In the genomic region with DNA sequence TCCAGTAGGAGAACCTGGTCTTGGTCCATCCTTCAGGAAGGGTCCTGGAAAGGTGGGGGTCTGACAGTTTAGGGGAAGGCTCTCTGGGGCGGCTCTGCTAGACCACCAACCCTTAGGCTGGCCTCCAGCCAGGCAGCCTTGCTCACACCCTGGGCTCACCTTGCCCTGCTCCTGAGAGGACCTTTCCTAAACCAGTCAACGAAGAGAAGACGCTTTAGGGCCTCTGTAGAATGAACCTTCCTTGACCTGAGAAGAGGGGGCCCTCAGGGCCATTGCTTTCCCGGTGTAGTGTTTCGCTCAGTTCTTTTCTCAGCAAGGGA, we compare ENCODE assay signal across 9 cellular contexts. TPM values are rescaled to one million over a fixed set of nuclear protein-coding genes. Genes with fewer than 3 reads are reported as not detected.
DNase-seq lines count a peak whose midpoint lies in the region; ATAC-seq, FAIRE-seq and TF ChIP-seq lines count a peak whose summit lies in the region.
"Had no signal": no experiment of that assay in that cellular context is flagged by ENCODE, and none has a peak within 500 bp of the region (broad histone marks: within the 10 kb centered on the region; RNA-seq: fewer than 3 reads in every experiment).

No MANE protein-coding gene starts in this region.

- H3K27ac ChIP-seq in kidney (ENCODE audit: low read depth in 2 of 2, low read length in 2 of 2) (no peak overlapping the region), tibial nerve (peak overlapping the region; percentile 60 to 98 (median 94))

- ATAC-seq in HG03571 (IDR thresholded peaks at IDR 0.05; ENCODE audit: unreplicated experiment), result no peak
- ATAC-seq in HG03175 (IDR thresholded peaks at IDR 0.05; ENCODE audit: unreplicated experiment), result no peak

- no peaks in the 10 kb centered on the region for H3K36me3 ChIP-seq in kidney (ENCODE audit: control insufficient read depth in 1 of 2, insufficient read depth in 2 of 2, low read length in 2 of 2)
- H3K36me3 ChIP-seq in tibial nerve, result peaks cover 0 to 35% (median 3%) of the 10 kb centered on the region in 3 donors

- H3K4me1 Mint-ChIP-seq in activated T-cell treated with anti-CD3 and anti-CD28 coated beads, Interleukin-2, amount 50 U/mL, for 24 hours (ENCODE audit: low read depth), result peaks cover 64% of the 10 kb centered on the region
- peaks cover 55% of the 10 kb centered on the region for H3K4me1 Mint-ChIP-seq in activated naive CD8-positive, alpha-beta T cell (ENCODE audit: low read depth)

- TF ChIP-seq CTCF in kidney (IDR thresholded peaks at IDR 0.05; ENCODE audit: borderline replicate concordance, extremely low read depth, insufficient read depth) (no peak), tibial nerve (IDR thresholded peaks at IDR 0.05) (no peak)

- peaks cover 0 to 16% of the 10 kb centered on the region in 2 donors for H3K4me1 ChIP-seq in kidney (ENCODE audit: control insufficient read depth in 1 of 2, insufficient read depth in 1 of 2, low read depth in 1 of 2, low read length in 2 of 2)
- H3K4me1 ChIP-seq in tibial nerve, result peaks cover 0 to 54% (median 26%) of the 10 kb centered on the region in 4 donors

- 74 to 80% methylated on average over 4 to 5 of the region's 5 CpGs for WGBS in tibial nerve, 2 donors

- H3K9me3 Mint-ChIP-seq in activated T-cell treated with anti-CD3 and anti-CD28 coated beads, Interleukin-2, amount 50 U/mL, for 24 hours, result no peaks in the 10 kb centered on the region
- no peaks in the 10 kb centered on the region for H3K9me3 Mint-ChIP-seq in activated naive CD8-positive, alpha-beta T cell (ENCODE audit: low read depth)

- no peak for TF ChIP-seq POLR2A in tibial nerve (IDR thresholded peaks at IDR 0.05)

- no peak for FAIRE-seq in kidney (lab: Jason Lieb, UNC)

- H3K27ac Mint-ChIP-seq in activated T-cell treated with anti-CD3 and anti-CD28 coated beads, Interleukin-2, amount 50 U/mL, for 24 hours, result peak overlapping the region; percentile 97
- peak overlapping the region; percentile 92 for H3K27ac Mint-ChIP-seq in activated naive CD8-positive, alpha-beta T cell

- no peak overlapping the region for H3K4me3 ChIP-seq in kidney (ENCODE audit: low read length in 2 of 2)
- H3K4me3 ChIP-seq in tibial nerve, result peak overlapping the region in 3 of 4 donors; percentile 46 to 67 (median 64)

- H3K36me3 Mint-ChIP-seq in activated T-cell treated with anti-CD3 and anti-CD28 coated beads, Interleukin-2, amount 50 U/mL, for 24 hours (ENCODE audit: low read depth), result peaks cover 58% of the 10 kb centered on the region
- peaks cover 2% of the 10 kb centered on the region for H3K36me3 Mint-ChIP-seq in activated naive CD8-positive, alpha-beta T cell

- no peak for DNase-seq in activated T-cell treated with anti-CD3 and anti-CD28 coated beads, Interleukin-2, amount 50 U/mL, for 24 hours
- no peak for DNase-seq in activated T-cell treated with anti-CD3 and anti-CD28 coated beads, Interleukin-2, amount 50 U/mL, for 1 hour
- DNase-seq in kidney, result peak; percentile 50
- DNase-seq in tibial nerve (ENCODE audit: low spot score in 2 of 2), result no peak
- DNase-seq in iPS-NIHi7 (ENCODE audit: extremely low spot score), result no peak
- DNase-seq: activated CD4-positive, alpha-beta T cell treated with anti-CD3 and anti-CD28 coated beads, Interleukin-2, amount 50 U/mL, for 4 hours had no signal

- no peak overlapping the region for H3K9ac ChIP-seq in kidney (ENCODE audit: low read length in 2 of 2)

- H3K9me3 ChIP-seq in kidney (ENCODE audit: control insufficient read depth in 1 of 2, low read length in 2 of 2) (no peaks in the 10 kb centered on the region), tibial nerve (no peaks in the 10 kb centered on the region)

- H3K4me3 Mint-ChIP-seq in activated T-cell treated with anti-CD3 and anti-CD28 coated beads, Interleukin-2, amount 50 U/mL, for 24 hours, result peak overlapping the region; percentile 85
- peak overlapping the region; percentile 90 for H3K4me3 Mint-ChIP-seq in activated naive CD8-positive, alpha-beta T cell

- TF ChIP-seq EP300 in tibial nerve (IDR thresholded peaks at IDR 0.05), result no peak

- H3K27me3 ChIP-seq in tibial nerve, result no peaks in the 10 kb centered on the region

- H3K27me3 Mint-ChIP-seq in activated T-cell treated with anti-CD3 and anti-CD28 coated beads, Interleukin-2, amount 50 U/mL, for 24 hours, result no peaks in the 10 kb centered on the region
- H3K27me3 Mint-ChIP-seq in activated naive CD8-positive, alpha-beta T cell, result no peaks in the 10 kb centered on the region

- intact Hi-C loops in kidney (cut with DNase I), result no loop called here

RNA-seq across cellular contexts. Expression of gene CDC25B, which starts 1.1 kb away (rescaled TPM):
- total RNA-seq in kidney (40.3 TPM), tibial nerve (10 to 100 TPM; 33.0 to 65.4 (median 43.9) TPM)
- polyA plus RNA-seq in kidney (ENCODE audit: insufficient read depth, low read depth, low replicate concordance), result 24.1 TPM

RNA-seq across cellular contexts. Expression of gene CENPB, which starts 10.6 kb away (rescaled TPM):
- total RNA-seq in kidney, result 99.8 TPM
- 56.2 TPM for polyA plus RNA-seq in kidney (ENCODE audit: insufficient read depth, low read depth, low replicate concordance)
- total RNA-seq in tibial nerve, result 100 to 1,000 TPM in 2 of 4 donors, 10 to 100 TPM in 2; 72.8 to 109 (median 100) TPM

RNA-seq across cellular contexts. Expression of gene SPEF1, which starts 15.9 kb away (rescaled TPM):
- total RNA-seq in kidney (3.4 TPM), tibial nerve (1 to 10 TPM in 2 of 4 donors, not detected in 2; 1.1 to 1.8 TPM)
- 3.8 TPM for polyA plus RNA-seq in kidney (ENCODE audit: insufficient read depth, low read depth, low replicate concordance)

RNA-seq across cellular contexts. Expression of gene AP5S1, which starts 23.2 kb away (rescaled TPM):
- total RNA-seq in kidney (19.5 TPM), tibial nerve (10 to 100 TPM in 3 of 4 donors, 1 to 10 TPM in 1; 9.4 to 20.7 (median 14.9) TPM)
- 16.0 TPM for polyA plus RNA-seq in kidney (ENCODE audit: insufficient read depth, low read depth, low replicate concordance)

RNA-seq across cellular contexts. Expression of gene ADISSP, which starts 29.6 kb away (rescaled TPM):
- total RNA-seq in kidney (26.3 TPM), tibial nerve (10 to 100 TPM; 14.4 to 32.4 (median 22.2) TPM)
- 31.8 TPM for polyA plus RNA-seq in kidney (ENCODE audit: insufficient read depth, low read depth, low replicate concordance)

Comparison
In these comparisons a context has a peak if more than half of its experiments do, and no peak if none do; other contexts are left out.
1. H3K27ac ChIP-seq: peak in tibial nerve (4 of 4); none in kidney (0 of 2).
2. H3K4me3 ChIP-seq: peak in tibial nerve (3 of 4); none in kidney (0 of 2).